ENCODE assay signal across 21 cellular contexts in genomic region chr7:42902361-42902760, GRCh38.
"Had no signal": no experiment of that assay in that cellular context is flagged by ENCODE, and none has a peak within 500 bp of the region (broad histone marks: within the 10 kb centered on the region; RNA-seq: fewer than 3 reads in every experiment).

No MANE protein-coding gene starts in this region.

- DNase-seq: activated CD8-positive, alpha-beta memory T cell treated with anti-CD3 and anti-CD28 coated beads, Interleukin-2, amount 10 ng/mL, durations not matched to agents 7 days and 5 days; activated CD8-positive, alpha-beta T cell treated with anti-CD3 and anti-CD28 coated beads, Interleukin-2, amount 10 ng/mL, durations not matched to agents 7 days and 5 days; activated naive CD8-positive, alpha-beta T cell treated with anti-CD3 and anti-CD28 coated beads, Interleukin-2, amount 50 U/mL, for 24 hours; activated T-cell treated with anti-CD3 and anti-CD28 coated beads, Interleukin-2, amount 50 U/mL, for 48 hours; amygdala; central memory CD4-positive, alpha-beta T cell; head of caudate nucleus; hippocampal formation; left colon; mammary epithelial cell; naive B cell; nephron progenitor cell; ovary; right lobe of liver; stimulated activated CD4-positive, alpha-beta T cell treated with anti-CD3 and anti-CD28 coated beads, Interleukin-12 subunit alpha, Interleukin-12 subunit beta, amount 100 ng/mL, for 4 hours; stimulated activated CD4-positive, alpha-beta T cell treated with anti-CD3 and anti-CD28 coated beads, Interleukin-4, amount 100 ng/mL, for 1 hour; stimulated activated naive CD8-positive, alpha-beta T cell treated with anti-CD3 and anti-CD28 coated beads, Interleukin-15, Interleukin-2, amounts not matched to agents 100 U/mL and 50 U/mL, for 24 hours; testis; transverse colon had no signal

- ATAC-seq: activated CD8-positive, alpha-beta memory T cell treated with anti-CD3 and anti-CD28 coated beads, Interleukin-2, amount 10 ng/mL, durations not matched to agents 7 days and 5 days; activated CD8-positive, alpha-beta T cell treated with anti-CD3 and anti-CD28 coated beads, Interleukin-2, amount 10 ng/mL, durations not matched to agents 7 days and 5 days; activated naive CD8-positive, alpha-beta T cell treated with anti-CD3 and anti-CD28 coated beads, Interleukin-2, amount 50 U/mL, for 24 hours; gastroesophageal sphincter; left colon; right lobe of liver; stimulated activated naive CD8-positive, alpha-beta T cell treated with anti-CD3 and anti-CD28 coated beads, Interleukin-15, Interleukin-2, amounts not matched to agents 100 U/mL and 50 U/mL, for 24 hours; WTC11 had no signal
